8 cellular contexts compared by ENCODE assay signal in genomic region chr2:175187378-175187777, GRCh38. TPM values are rescaled to one million over a fixed set of nuclear protein-coding genes. Genes with fewer than 3 reads are reported as not detected.
DNase-seq lines count a peak whose midpoint lies in the region; ATAC-seq and TF ChIP-seq lines count a peak whose summit lies in the region.

No MANE protein-coding gene starts in this region.

- POLR2A ChIA-PET in CD4-positive, alpha-beta T cell (lab: Charles Lee) = no interaction called here

- H3K4me2 ChIP-seq in KMS-11 = no peak overlapping the region

- no peak overlapping the region for H3K4me3 Mint-ChIP-seq in CD4-positive, alpha-beta T cell

- intact Hi-C loops in CD4-positive, alpha-beta T cell (cut with DNase I, micrococcal nuclease) = loop anchor here in 1 of 2 experiments (5.0 to 10.0 kb wide), 2 partner anchors 75 to 817 kb away; partner anchors contain the start of gene LNPK
- intact Hi-C loops in tibial artery (cut with DNase I; ENCODE audit: low total_unique reads) = no loop called here

- H4K20me1 ChIP-seq in KMS-11 (ENCODE audit: insufficient read depth) = no peaks in the 10 kb centered on the region

- DNase-seq in CD4-positive, alpha-beta T cell = no peak
- DNase-seq in GM19238 (ENCODE audit: insufficient read length, low spot score) (peak; percentile 7), dermis blood vessel endothelial cell (peak; percentile 23), tibial artery (no peak), COLO829 (ENCODE audit: low spot score) (no peak), nucleus accumbens (lab: John Stamatoyannopoulos, UW) (no peak), HuH-7.5 (ENCODE audit: low spot score) (no peak)

- H3K36me3 Mint-ChIP-seq in CD4-positive, alpha-beta T cell (ENCODE audit: low read depth) = no peaks in the 10 kb centered on the region

- H3K27me3 ChIP-seq in CD4-positive, alpha-beta T cell (ENCODE audit: control insufficient read depth, insufficient read depth, low read length) = peaks cover 6% of the 10 kb centered on the region
- H3K27me3 ChIP-seq in KMS-11 (ENCODE audit: insufficient read depth, low read depth) (no peaks in the 10 kb centered on the region), tibial artery (no peaks in the 10 kb centered on the region)

- no peaks in the 10 kb centered on the region for H3K9me3 Mint-ChIP-seq in CD4-positive, alpha-beta T cell

- no peak overlapping the region for H3K9ac ChIP-seq in KMS-11

- H3K4me3 ChIP-seq in KMS-11 (IDR thresholded peaks at IDR 0.05; ENCODE audit: insufficient read depth, low read depth, low read length) (no peak overlapping the region), tibial artery (no peak overlapping the region)

- H3K27me3 Mint-ChIP-seq in CD4-positive, alpha-beta T cell = peaks cover 35% of the 10 kb centered on the region

- no peaks in the 10 kb centered on the region for H3K79me2 ChIP-seq in KMS-11 (ENCODE audit: insufficient read depth, low read depth)

- H3K27ac Mint-ChIP-seq in CD4-positive, alpha-beta T cell = no peak overlapping the region

- peak; percentile 69 for ATAC-seq in CD4-positive, alpha-beta T cell (ENCODE audit: poor library complexity)

- H3K4me1 Mint-ChIP-seq in CD4-positive, alpha-beta T cell (ENCODE audit: low read depth) = peaks cover 2% of the 10 kb centered on the region

- H3K27ac ChIP-seq in CD4-positive, alpha-beta T cell (ENCODE audit: low read depth, low read length) = no peak overlapping the region
- H3K27ac ChIP-seq in KMS-11 (no peak overlapping the region), tibial artery (no peak overlapping the region)

- no peaks in the 10 kb centered on the region for H3K36me3 ChIP-seq in KMS-11 (ENCODE audit: insufficient read depth)
- H3K36me3 ChIP-seq in tibial artery = no peaks in the 10 kb centered on the region

- H3K4me1 ChIP-seq in KMS-11 (ENCODE audit: low read depth, poor library complexity, severe bottlenecking) = peaks cover 6% of the 10 kb centered on the region
- no peaks in the 10 kb centered on the region for H3K4me1 ChIP-seq in tibial artery

- no peak overlapping the region; the same call in 1 of the 2 replicates for H2AFZ ChIP-seq in KMS-11 (ENCODE audit: low read depth)

- peak; percentile 27 for TF ChIP-seq CTCF in CD4-positive, alpha-beta T cell (IDR thresholded peaks at IDR 0.05)
- TF ChIP-seq CTCF in KMS-11 (conservative IDR thresholded peaks at IDR 0.05; ENCODE audit: low read depth, low read length) = peak; percentile 56
- no peak for TF ChIP-seq CTCF in tibial artery (IDR thresholded peaks at IDR 0.05)

- H3K9me3 ChIP-seq in CD4-positive, alpha-beta T cell (ENCODE audit: control insufficient read depth, low read length) = no peaks in the 10 kb centered on the region
- H3K9me3 ChIP-seq in tibial artery = no peaks in the 10 kb centered on the region

- CTCF ChIA-PET in CD4-positive, alpha-beta T cell (lab: Charles Lee) = interaction anchor here (0.6 to 1.3 kb wide), 3 partner anchors 9 to 179 kb away, joined by 3 to 7 read pairs (median 3); no protein-coding TSS in a partner anchor

RNA-seq across cellular contexts. Expression of gene ATP5MC3, which starts 5.9 kb away (rescaled TPM):
- total RNA-seq in CD4-positive, alpha-beta T cell = 10 to 100 TPM; 79.5 to 81.6 TPM
- total RNA-seq in dermis blood vessel endothelial cell = 84.7 and 98.7 TPM in 2 replicates

RNA-seq across cellular contexts. Expression of gene ATF2, which starts 19.4 kb away (rescaled TPM):
- total RNA-seq in CD4-positive, alpha-beta T cell = 10 to 100 TPM; 44.7 to 44.8 TPM
- total RNA-seq in dermis blood vessel endothelial cell = 56.8 and 66.5 TPM in 2 replicates

Comparison
In these comparisons a context has a peak if more than half of its experiments do, and no peak if none do; other contexts are left out.
1. DNase-seq: peak in GM19238 (single experiment) and dermis blood vessel endothelial cell (single experiment); none in CD4-positive, alpha-beta T cell (0 of 10), tibial artery (0 of 2), COLO829 (single experiment), nucleus accumbens (0 of 56) and HuH-7.5 (single experiment).
2. CTCF ChIP-seq: peak in CD4-positive, alpha-beta T cell (single experiment) and KMS-11 (single experiment); none in tibial artery (0 of 2).